Comparison of ENCODE assay signal across 8 cellular contexts in the genomic region with DNA sequence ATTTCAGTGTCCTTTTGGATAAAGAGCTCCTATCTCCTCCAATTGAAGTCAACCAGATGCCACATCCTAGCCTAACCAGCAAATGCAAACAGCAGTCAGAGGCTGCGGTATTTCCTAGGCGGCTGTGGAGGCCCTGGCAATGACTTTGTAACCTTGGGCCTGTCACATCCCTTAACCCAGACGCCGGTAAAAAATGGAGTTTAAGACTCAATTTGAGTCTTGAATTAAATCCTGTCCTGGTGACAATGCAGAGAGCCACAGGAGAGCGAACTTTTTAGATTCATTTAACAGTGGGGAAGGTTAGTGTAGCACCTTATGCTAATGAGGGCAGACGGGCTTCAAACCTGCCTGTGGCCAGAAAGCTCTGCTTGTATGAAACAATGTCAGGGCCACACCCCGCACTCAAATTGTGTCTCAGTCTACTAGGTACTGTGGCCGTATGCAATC. TPM values are rescaled to one million over a fixed set of nuclear protein-coding genes. Genes with fewer than 3 reads are reported as not detected.
DNase-seq lines count a peak whose midpoint lies in the region; ATAC-seq and TF ChIP-seq lines count a peak whose summit lies in the region.

No MANE protein-coding gene starts in this region.

- DNase-seq in GM12865 (ENCODE audit: low read depth) (peak; percentile 53), PC-3 (peak; percentile 64), NK-92 (lab: John Stamatoyannopoulos, UW; ENCODE audit: unreplicated experiment) (no peak)

- no peaks in the 10 kb centered on the region for H3K9me2 ChIP-seq in PC-3 (replicated peaks; ENCODE audit: low read length)

- H3K4me3 ChIP-seq in GM12865 (ENCODE audit: low read depth, low read length): peak overlapping the region; percentile 81
- peak overlapping the region; percentile 86 for H3K4me3 ChIP-seq in PC-3 (ENCODE audit: low read length)
- peak overlapping the region; percentile 52 to 68 for H3K4me3 ChIP-seq in duodenal mucosa (ENCODE audit: low read depth in 1 of 2, low read length in 2 of 2)
- H3K4me3 ChIP-seq in parathyroid adenoma (ENCODE audit: low read depth, low read length): no peak overlapping the region

- peaks cover 59% of the 10 kb centered on the region for H3K79me2 ChIP-seq in PC-3 (ENCODE audit: low read length)
- H3K79me2 ChIP-seq in parathyroid adenoma: no peaks in the 10 kb centered on the region

- CTCF ChIA-PET in PC-3 (lab: Charles Lee): interaction anchor here (0.6 kb wide), 2 partner anchors 93 to 1053 kb away, joined by 3 to 8 read pairs; no protein-coding TSS in a partner anchor

- peak; percentile 32 for ATAC-seq in PC-3
- ATAC-seq in HG02981 (IDR thresholded peaks at IDR 0.05; ENCODE audit: unreplicated experiment): no peak
- ATAC-seq in HG02759 (IDR thresholded peaks at IDR 0.05; ENCODE audit: unreplicated experiment): no peak
- ATAC-seq in HG03457 (IDR thresholded peaks at IDR 0.05; ENCODE audit: unreplicated experiment): no peak

- TSS peak; percentile 53 for BruUV-seq in PC-3 (replicated peaks; lab: Mats Ljungman, UMichigan)

- POLR2A ChIA-PET in PC-3 (lab: Charles Lee; ENCODE audit: unreplicated experiment): interaction anchor here (0.6 to 0.8 kb wide), 3 partner anchors 23 to 111 kb away, joined by 3 to 7 read pairs (median 6); no protein-coding TSS in a partner anchor

- H3K27ac ChIP-seq in PC-3 (ENCODE audit: low read length) (peak overlapping the region; percentile 35), duodenal mucosa (ENCODE audit: low read depth, low read length) (no peak overlapping the region), parathyroid adenoma (no peak overlapping the region)

- no peaks in the 10 kb centered on the region for H3F3A ChIP-seq in PC-3 (ENCODE audit: low read length, unreplicated experiment)

- no peaks in the 10 kb centered on the region for H4K20me1 ChIP-seq in PC-3 (ENCODE audit: low read length)

- peak overlapping the region; percentile 56 for H2AFZ ChIP-seq in PC-3 (ENCODE audit: low read length)
- H2AFZ ChIP-seq in parathyroid adenoma: peak overlapping the region; percentile 34

- H3K36me3 ChIP-seq in PC-3 (ENCODE audit: low read depth, low read length) (no peaks in the 10 kb centered on the region), duodenal mucosa (ENCODE audit: control insufficient read depth in 1 of 2, insufficient read depth in 2 of 2, low read length in 2 of 2) (no peaks in the 10 kb centered on the region), parathyroid adenoma (ENCODE audit: control insufficient read depth, insufficient read depth, low read length) (no peaks in the 10 kb centered on the region)

- H3K4me2 ChIP-seq in PC-3 (ENCODE audit: low read length) (peak overlapping the region; percentile 79), parathyroid adenoma (ENCODE audit: low read length) (no peak overlapping the region)

- H3K9me3 ChIP-seq in PC-3 (ENCODE audit: low read length) (no peaks in the 10 kb centered on the region), duodenal mucosa (ENCODE audit: control insufficient read depth in 1 of 2, low read length in 2 of 2) (no peaks in the 10 kb centered on the region), parathyroid adenoma (ENCODE audit: control insufficient read depth, low read length) (no peaks in the 10 kb centered on the region)

- intact Hi-C loops in PC-3 (cut with micrococcal nuclease): loop anchor here (2.0 to 5.0 kb wide), 2 partner anchors 35 to 97 kb away; no protein-coding TSS in a partner anchor

- H3K4me1 ChIP-seq in PC-3 (ENCODE audit: insufficient read depth, low read length) (peaks cover 47% of the 10 kb centered on the region), duodenal mucosa (ENCODE audit: control insufficient read depth in 1 of 2, insufficient read depth in 2 of 2, low read length in 2 of 2) (peaks cover 5 to 10% of the 10 kb centered on the region in 2 donors), parathyroid adenoma (peaks cover 3% of the 10 kb centered on the region)

- TF ChIP-seq CTCF in GM12865 (IDR thresholded peaks at IDR 0.05; ENCODE audit: insufficient read depth, low read depth, low read length, missing control alignments): no peak
- no peak for TF ChIP-seq CTCF in PC-3 (conservative IDR thresholded peaks at IDR 0.05; ENCODE audit: low read depth, low read length)
- no peak for TF ChIP-seq CTCF in parathyroid adenoma (IDR thresholded peaks at IDR 0.05)

- H3K9ac ChIP-seq in PC-3 (ENCODE audit: low read length) (peak overlapping the region; percentile 64), duodenal mucosa (ENCODE audit: low read depth in 1 of 2, low read length in 2 of 2) (peak overlapping the region in 1 of 2 donors; percentile 14), parathyroid adenoma (no peak overlapping the region)

- no peaks in the 10 kb centered on the region for H3K27me3 ChIP-seq in PC-3 (ENCODE audit: low read length)
- no peaks in the 10 kb centered on the region for H3K27me3 ChIP-seq in duodenal mucosa (ENCODE audit: control insufficient read depth in 1 of 2, insufficient read depth in 2 of 2, low read length in 2 of 2)
- H3K27me3 ChIP-seq in parathyroid adenoma (ENCODE audit: control insufficient read depth, insufficient read depth, low read length): no peaks in the 10 kb centered on the region

RNA-seq across cellular contexts. Expression of a gene that starts 1.3 kb away (rescaled TPM):
- 144 and 160 TPM in 2 replicates for total RNA-seq in PC-3 (2014; rRNA removed)
